Comparison of ENCODE assay signal across 8 cellular contexts in the genomic region with DNA sequence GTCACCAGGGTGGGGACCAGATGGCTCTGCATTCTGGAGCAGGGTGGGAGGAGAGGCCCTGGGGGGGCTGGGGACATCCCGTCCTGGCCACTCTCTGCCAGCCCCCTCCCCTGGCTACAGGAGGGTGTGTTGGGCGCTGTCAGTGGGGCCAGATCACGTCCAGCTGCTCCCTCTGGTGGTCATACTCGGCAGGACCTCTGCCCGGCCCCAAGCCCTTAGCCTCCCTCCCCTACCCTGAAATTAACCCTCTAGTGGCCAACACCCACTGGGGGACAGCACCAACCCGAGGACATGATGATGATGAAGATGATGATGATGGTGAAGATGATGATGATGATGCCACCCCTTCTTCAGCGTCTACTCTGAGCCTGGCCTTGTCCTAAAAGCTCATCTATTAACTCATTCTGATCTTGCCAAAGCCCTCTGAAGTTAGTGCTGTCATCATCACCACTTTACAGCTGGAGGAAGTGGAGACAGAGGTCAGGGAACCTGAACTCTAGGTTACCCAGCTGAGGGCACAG. TPM values are rescaled to one million over a fixed set of nuclear protein-coding genes. Genes with fewer than 3 reads are reported as not detected.
DNase-seq lines count a peak whose midpoint lies in the region; ATAC-seq and TF ChIP-seq lines count a peak whose summit lies in the region.

No MANE protein-coding gene starts in this region.

- no peak for TF ChIP-seq POLR2A in ovary (IDR thresholded peaks at IDR 0.05)

- H3K27ac ChIP-seq in HUES64 (ENCODE audit: low read depth, low read length) (no peak overlapping the region), ovary (peak overlapping the region; percentile 70 to 78)

- H3K27me3 ChIP-seq in HUES64 (ENCODE audit: insufficient read depth, low read length) (no peaks in the 10 kb centered on the region), ovary (no peaks in the 10 kb centered on the region)

- peaks cover 3% of the 10 kb centered on the region; the same call in 1 of the 2 replicates for H3K4me1 ChIP-seq in HUES64 (ENCODE audit: insufficient read depth, low read length)
- peaks cover 12% of the 10 kb centered on the region for H3K4me1 ChIP-seq in ovary (ENCODE audit: insufficient read depth)

- WGBS in HUES64: 0% methylated on average over 5 of the region's 7 CpGs
- 0 to 3% (median 0%) methylated on average over 5 to 7 of the region's 7 CpGs for WGBS in ovary, 3 donors

- H3K4me3 ChIP-seq in HUES64 (ENCODE audit: low read length): peak overlapping the region; percentile 27
- H3K4me3 ChIP-seq in ovary: peak overlapping the region; percentile 27

- intact Hi-C loops in head of caudate nucleus (cut with DNase I) (loop anchor here (5.0 kb wide), 1 partner anchor 68 kb away; no protein-coding TSS in a partner anchor), ovary (cut with DNase I) (no loop called here)

- H3K9ac ChIP-seq in HUES64 (ENCODE audit: low read depth, low read length): no peak overlapping the region

- DNase-seq in DMS114 treated with DMSO at 0.1 percent for 48 hours (lab: John Stamatoyannopoulos, UW; ENCODE audit: unreplicated experiment): peak; percentile 53
- peak; percentile 8 for DNase-seq in SHP77 treated with DMSO at 0.1 percent for 48 hours (lab: John Stamatoyannopoulos, UW)
- peak; percentile 70 for DNase-seq in activated naive CD4-positive, alpha-beta T cell treated with anti-CD3 and anti-CD28 coated beads, Interleukin-2, amount 50 U/mL, for 16 hours
- peak in 41 of 42 donors; percentile 70 to 94 (median 85) for DNase-seq in head of caudate nucleus
- DNase-seq in ovary: peak; percentile 69 to 91 (median 85)
- DNase-seq in KG1 (lab: John Stamatoyannopoulos, UW): no peak

- H3K9me3 ChIP-seq in HUES64 (ENCODE audit: insufficient read depth, low read depth, low read length): no peaks in the 10 kb centered on the region
- H3K9me3 ChIP-seq in ovary: no peaks in the 10 kb centered on the region

- TF ChIP-seq EP300 in ovary (IDR thresholded peaks at IDR 0.05): no peak

- ATAC-seq in GM19035 (IDR thresholded peaks at IDR 0.05; ENCODE audit: unreplicated experiment): no peak

- H3K36me3 ChIP-seq in HUES64 (ENCODE audit: insufficient read depth, low read length) (no peaks in the 10 kb centered on the region), ovary (no peaks in the 10 kb centered on the region)

- peak; percentile 80 to 94 (median 88) for TF ChIP-seq CTCF in ovary (IDR thresholded peaks at IDR 0.05)

RNA-seq across cellular contexts. Expression of a gene that starts 0.6 kb away (rescaled TPM):
- 1.4 TPM for polyA plus RNA-seq in HUES64 (2013, experiment 1 of 2)
- 3.4 TPM for polyA plus RNA-seq in HUES64 (2013, experiment 2 of 2)
- 1 to 10 TPM; 1.9 to 7.5 (median 3.8) TPM for total RNA-seq in ovary
- 10 to 100 TPM; 11.9 to 13.3 TPM for polyA plus RNA-seq in ovary

RNA-seq across cellular contexts. Expression of a gene that starts 3.2 kb away (rescaled TPM):
- polyA plus RNA-seq in HUES64 (2013, experiment 1 of 2): 4.7 TPM
- 9.3 TPM for polyA plus RNA-seq in HUES64 (2013, experiment 2 of 2)
- 100 to 1,000 TPM in 3 of 7 donors, 10 to 100 TPM in 4; 26.7 to 204 (median 95.8) TPM for total RNA-seq in ovary
- 100 to 1,000 TPM in 1 of 2 donors, 10 to 100 TPM in 1; 88.5 to 134 TPM for polyA plus RNA-seq in ovary

RNA-seq across cellular contexts. Expression of a gene that starts 7.6 kb away (rescaled TPM):
- polyA plus RNA-seq in HUES64 (2013, experiment 1 of 2): 11.0 TPM
- polyA plus RNA-seq in HUES64 (2013, experiment 2 of 2): 14.4 TPM
- total RNA-seq in ovary: 1 to 10 TPM in 3 of 7 donors, under 1 TPM in 3, not detected in 1; 0.30 to 2.8 (median 1.0) TPM
- polyA plus RNA-seq in ovary: under 1 TPM in 1 of 2 donors, not detected in 1; 0.38 TPM

RNA-seq across cellular contexts. Expression of a gene that starts 19.1 kb away (rescaled TPM):
- 75.1 TPM for polyA plus RNA-seq in HUES64 (2013, experiment 1 of 2)
- polyA plus RNA-seq in HUES64 (2013, experiment 2 of 2): 102 TPM
- 10 to 100 TPM in 6 of 7 donors, 1 to 10 TPM in 1; 8.2 to 37.1 (median 17.9) TPM for total RNA-seq in ovary
- polyA plus RNA-seq in ovary: 10 to 100 TPM; 31.2 to 79.3 TPM

RNA-seq across cellular contexts. Expression of a gene that starts 19.8 kb away (rescaled TPM):
- polyA plus RNA-seq in HUES64 (2013, experiment 1 of 2): not detected
- polyA plus RNA-seq in HUES64 (2013, experiment 2 of 2): not detected
- 10 to 100 TPM in 1 of 7 donors, 1 to 10 TPM in 4, under 1 TPM in 1, not detected in 1; 0.25 to 33.2 (median 4.1) TPM for total RNA-seq in ovary
- polyA plus RNA-seq in ovary: under 1 TPM in 1 of 2 donors, not detected in 1; 0.23 TPM
